In genomic region chr3:32392530-32393302, GRCh38 we compare ENCODE assay signal across 1 cellular context.
TF ChIP-seq lines count a peak whose summit lies in the region.

No MANE protein-coding gene starts in this region.

TF ChIP-seq in K562, 482 proteins besides CTCF, POLR2A, EP300 and RAD21 (continued from another document):
- TF ChIP-seq CGGBP1 (CRISPR knock-in tag; IDR thresholded peaks at IDR 0.05) (no peak), BDP1 (IDR thresholded peaks at IDR 0.05; ENCODE audit: insufficient read depth, insufficient read length) (no peak), HOMEZ (CRISPR knock-in tag; IDR thresholded peaks at IDR 0.05) (no peak), PHF20 (IDR thresholded peaks at IDR 0.05; ENCODE audit: partially characterized antibody) (no peak), CHD1 (IDR thresholded peaks at IDR 0.05; ENCODE audit: low read length) (no peak), STAG1 (CRISPR knock-in tag; IDR thresholded peaks at IDR 0.05; ENCODE audit: borderline replicate concordance) (no peak), E2F3 (CRISPR knock-in tag; IDR thresholded peaks at IDR 0.05) (no peak), NFE2L1 (tag; IDR thresholded peaks at IDR 0.05; ENCODE audit: borderline replicate concordance, low read depth) (no peak), SPI1 (IDR thresholded peaks at IDR 0.05; ENCODE audit: borderline replicate concordance, low read depth, low read length) (no peak), ETV6 (IDR thresholded peaks at IDR 0.05; ENCODE audit: borderline replicate concordance in 1 of 2, low read depth in 2 of 2, low read length in 1 of 2) (no peak), ETV6 (CRISPR knock-in tag; IDR thresholded peaks at IDR 0.05; ENCODE audit: borderline replicate concordance) (no peak)
